In the genomic region with DNA sequence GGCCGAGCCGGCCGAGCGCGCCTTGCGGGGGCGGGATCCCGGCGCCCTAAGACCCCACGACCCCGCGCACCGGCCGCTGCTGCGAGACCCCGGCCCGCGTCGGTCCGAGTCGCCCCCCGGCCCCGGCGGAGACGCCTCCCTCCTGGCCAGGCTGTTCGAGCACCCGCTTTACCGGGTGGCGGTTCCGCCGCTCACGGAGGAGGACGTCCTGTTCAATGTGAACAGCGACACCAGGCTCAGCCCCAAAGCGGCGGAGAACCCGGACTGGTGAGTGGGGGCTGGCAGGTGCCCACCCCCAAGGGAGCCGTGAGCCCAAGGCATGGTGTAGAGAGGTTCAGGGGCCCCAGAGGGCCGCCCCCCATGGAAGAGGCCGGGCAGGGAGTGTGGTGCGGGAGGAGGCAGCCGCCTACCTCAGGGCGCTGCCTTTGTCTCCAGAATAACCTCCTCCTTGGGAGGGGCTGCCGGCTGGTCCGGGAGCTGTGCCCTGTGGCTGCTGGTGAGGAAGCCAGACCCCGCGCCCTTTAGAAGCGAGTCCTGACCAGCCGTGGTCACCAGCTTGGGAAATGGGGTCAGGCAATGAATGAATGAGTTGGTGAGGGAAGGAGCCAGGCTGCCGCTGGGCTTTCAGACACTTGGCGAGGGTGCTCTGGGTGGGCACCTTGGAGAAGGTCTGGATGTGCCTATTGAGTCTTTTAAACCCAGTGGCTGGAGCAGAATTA, we compare ENCODE assay signal across 8 cellular contexts.
DNase-seq lines count a peak whose midpoint lies in the region; ATAC-seq lines count a peak whose summit lies in the region.

No MANE protein-coding gene starts in this region.

- no peaks in the 10 kb centered on the region for H3K9me3 Mint-ChIP-seq in stimulated activated naive CD8-positive, alpha-beta T cell treated with anti-CD3 and anti-CD28 coated beads, Interleukin-15, amount 100 ng/mL, for 72 hours

- peaks cover 40% of the 10 kb centered on the region for H3K27me3 Mint-ChIP-seq in stimulated activated naive CD8-positive, alpha-beta T cell treated with anti-CD3 and anti-CD28 coated beads, Interleukin-15, amount 100 ng/mL, for 72 hours

- DNase-seq in NCI-H1417 (lab: John Stamatoyannopoulos, UW) = peak in 2 of 3 experiments; percentile 46 to 57
- no peak for DNase-seq in NCI-H1417 treated with DMSO at 0.1 percent for 48 hours (lab: John Stamatoyannopoulos, UW)
- DNase-seq in astrocyte of the hippocampus (ENCODE audit: low read depth, low spot score) = peak; percentile 45
- DNase-seq in left kidney (ENCODE audit: low read depth, low spot score) = peak; percentile 51
- no peak for DNase-seq in stimulated activated naive CD8-positive, alpha-beta T cell treated with anti-CD3 and anti-CD28 coated beads, Interleukin-15, amount 100 ng/mL, for 72 hours
- DNase-seq in activated CD8-positive, alpha-beta memory T cell treated with anti-CD3 and anti-CD28 coated beads for 24 hours = no peak

- ATAC-seq in stimulated activated naive CD8-positive, alpha-beta T cell treated with anti-CD3 and anti-CD28 coated beads, Interleukin-15, amount 100 ng/mL, for 72 hours = peak; percentile 5
- no peak for ATAC-seq in HG02884 (IDR thresholded peaks at IDR 0.05; ENCODE audit: unreplicated experiment)
- ATAC-seq in GM19351 (IDR thresholded peaks at IDR 0.05; ENCODE audit: unreplicated experiment) = no peak

- H3K4me3 Mint-ChIP-seq in stimulated activated naive CD8-positive, alpha-beta T cell treated with anti-CD3 and anti-CD28 coated beads, Interleukin-15, amount 100 ng/mL, for 72 hours = peak overlapping the region; percentile 22 to 31

- peak overlapping the region in 1 of 2 donors; percentile 44 for H3K27ac Mint-ChIP-seq in stimulated activated naive CD8-positive, alpha-beta T cell treated with anti-CD3 and anti-CD28 coated beads, Interleukin-15, amount 100 ng/mL, for 72 hours

- peaks cover 5% of the 10 kb centered on the region for H3K4me1 Mint-ChIP-seq in stimulated activated naive CD8-positive, alpha-beta T cell treated with anti-CD3 and anti-CD28 coated beads, Interleukin-15, amount 100 ng/mL, for 72 hours

Comparison
In these comparisons a context has a peak if more than half of its experiments do, and no peak if none do; other contexts are left out.
1. DNase-seq: peak in NCI-H1417 (2 of 3), astrocyte of the hippocampus (single experiment) and left kidney (single experiment); none in NCI-H1417 treated with DMSO at 0.1 percent for 48 hours (single experiment), stimulated activated naive CD8-positive, alpha-beta T cell treated with anti-CD3 and anti-CD28 coated beads, Interleukin-15, amount 100 ng/mL, for 72 hours (0 of 2) and activated CD8-positive, alpha-beta memory T cell treated with anti-CD3 and anti-CD28 coated beads for 24 hours (single experiment).